ENCODE assay signal across 9 cellular contexts in genomic region chr12:2958432-2959193, GRCh38. TPM values are rescaled to one million over a fixed set of nuclear protein-coding genes. Genes with fewer than 3 reads are reported as not detected.
DNase-seq lines count a peak whose midpoint lies in the region; ATAC-seq lines count a peak whose summit lies in the region.
"Had no signal": no experiment of that assay in that cellular context is flagged by ENCODE, and none has a peak within 500 bp of the region (broad histone marks: within the 10 kb centered on the region; RNA-seq: fewer than 3 reads in every experiment).

No MANE protein-coding gene starts in this region.

- no peaks in the 10 kb centered on the region for H3K9me3 Mint-ChIP-seq in activated CD4-positive, alpha-beta T cell treated with anti-CD3 and anti-CD28 coated beads, Interleukin-2, amount 10 ng/mL, durations not matched to agents 24 days and 14 days
- H3K9me3 Mint-ChIP-seq in activated T-helper 1 cell treated with anti-CD3 and anti-CD28 coated beads, Interleukin-12 subunit alpha, Interleukin-12 subunit beta, Interleukin-2, Interleukin-4 antibody, amounts not matched to agents 30 ng/mL and 10 ng/mL and 1 ng/mL, durations not matched to agents 14 hours and 24 hours and 36 hours: no peaks in the 10 kb centered on the region

- ATAC-seq in left cardiac atrium (peak; percentile 68 to 85), HG03095 (IDR thresholded peaks at IDR 0.05; ENCODE audit: unreplicated experiment) (no peak)

- peaks cover 57% of the 10 kb centered on the region for H3K27me3 Mint-ChIP-seq in activated CD4-positive, alpha-beta T cell treated with anti-CD3 and anti-CD28 coated beads, Interleukin-2, amount 10 ng/mL, durations not matched to agents 24 days and 14 days
- H3K27me3 Mint-ChIP-seq in activated T-helper 1 cell treated with anti-CD3 and anti-CD28 coated beads, Interleukin-12 subunit alpha, Interleukin-12 subunit beta, Interleukin-2, Interleukin-4 antibody, amounts not matched to agents 30 ng/mL and 10 ng/mL and 1 ng/mL, durations not matched to agents 14 hours and 24 hours and 36 hours (ENCODE audit: insufficient read depth): peaks cover 61% of the 10 kb centered on the region

- no peak for DNase-seq in activated CD4-positive, alpha-beta T cell treated with anti-CD3 and anti-CD28 coated beads, Interleukin-2, amount 10 ng/mL, durations not matched to agents 24 days and 14 days
- DNase-seq in activated CD4-positive, alpha-beta T cell treated with anti-CD3 and anti-CD28 coated beads for 1 hour: no peak
- DNase-seq in NCI-H1930 (lab: John Stamatoyannopoulos, UW) (peak; percentile 51 to 66), left cardiac atrium (peak; percentile 81), retina (peak; percentile 68), middle frontal gyrus (ENCODE audit: extremely low spot score, low spot score) (no peak)
- no peak for DNase-seq in activated T-helper 1 cell treated with anti-CD3 and anti-CD28 coated beads, Interleukin-12 subunit alpha, Interleukin-12 subunit beta, Interleukin-2, Interleukin-4 antibody, amounts not matched to agents 30 ng/mL and 10 ng/mL and 1 ng/mL, durations not matched to agents 14 hours and 24 hours and 36 hours (ENCODE audit: low spot score)

- H3K27ac Mint-ChIP-seq in activated CD4-positive, alpha-beta T cell treated with anti-CD3 and anti-CD28 coated beads, Interleukin-2, amount 10 ng/mL, durations not matched to agents 24 days and 14 days: peak overlapping the region; percentile 85
- peak overlapping the region; percentile 89 for H3K27ac Mint-ChIP-seq in activated T-helper 1 cell treated with anti-CD3 and anti-CD28 coated beads, Interleukin-12 subunit alpha, Interleukin-12 subunit beta, Interleukin-2, Interleukin-4 antibody, amounts not matched to agents 30 ng/mL and 10 ng/mL and 1 ng/mL, durations not matched to agents 14 hours and 24 hours and 36 hours

- peaks cover 13% of the 10 kb centered on the region for H3K4me1 Mint-ChIP-seq in activated CD4-positive, alpha-beta T cell treated with anti-CD3 and anti-CD28 coated beads, Interleukin-2, amount 10 ng/mL, durations not matched to agents 24 days and 14 days
- H3K4me1 Mint-ChIP-seq in activated T-helper 1 cell treated with anti-CD3 and anti-CD28 coated beads, Interleukin-12 subunit alpha, Interleukin-12 subunit beta, Interleukin-2, Interleukin-4 antibody, amounts not matched to agents 30 ng/mL and 10 ng/mL and 1 ng/mL, durations not matched to agents 14 hours and 24 hours and 36 hours (ENCODE audit: low read depth): peaks cover 18% of the 10 kb centered on the region

- peaks cover 1% of the 10 kb centered on the region for H3K36me3 Mint-ChIP-seq in activated CD4-positive, alpha-beta T cell treated with anti-CD3 and anti-CD28 coated beads, Interleukin-2, amount 10 ng/mL, durations not matched to agents 24 days and 14 days (ENCODE audit: low read depth)
- peaks cover 1% of the 10 kb centered on the region for H3K36me3 Mint-ChIP-seq in activated T-helper 1 cell treated with anti-CD3 and anti-CD28 coated beads, Interleukin-12 subunit alpha, Interleukin-12 subunit beta, Interleukin-2, Interleukin-4 antibody, amounts not matched to agents 30 ng/mL and 10 ng/mL and 1 ng/mL, durations not matched to agents 14 hours and 24 hours and 36 hours (ENCODE audit: low read depth)

- intact Hi-C loops in activated CD4-positive, alpha-beta T cell treated with anti-CD3 and anti-CD28 coated beads, Interleukin-2, amount 10 ng/mL, durations not matched to agents 24 days and 14 days (cut with micrococcal nuclease): no loop called here
- intact Hi-C loops in activated T-helper 1 cell treated with anti-CD3 and anti-CD28 coated beads, Interleukin-12 subunit alpha, Interleukin-12 subunit beta, Interleukin-2, Interleukin-4 antibody, amounts not matched to agents 30 ng/mL and 10 ng/mL and 1 ng/mL, durations not matched to agents 14 hours and 24 hours and 36 hours (cut with micrococcal nuclease): loop anchor here (10.0 kb wide), 1 partner anchor 86 kb away; no protein-coding TSS in a partner anchor
- intact Hi-C loops in left cardiac atrium (cut with DNase I): no loop called here

- H3K4me3 Mint-ChIP-seq in activated CD4-positive, alpha-beta T cell treated with anti-CD3 and anti-CD28 coated beads, Interleukin-2, amount 10 ng/mL, durations not matched to agents 24 days and 14 days: peak overlapping the region; percentile 86
- H3K4me3 Mint-ChIP-seq in activated T-helper 1 cell treated with anti-CD3 and anti-CD28 coated beads, Interleukin-12 subunit alpha, Interleukin-12 subunit beta, Interleukin-2, Interleukin-4 antibody, amounts not matched to agents 30 ng/mL and 10 ng/mL and 1 ng/mL, durations not matched to agents 14 hours and 24 hours and 36 hours: peak overlapping the region; percentile 92

RNA-seq across cellular contexts. Expression of gene TEAD4, which starts 0.6 kb away (rescaled TPM):
- total RNA-seq in activated CD4-positive, alpha-beta T cell treated with anti-CD3 and anti-CD28 coated beads, Interleukin-2, amount 10 ng/mL, durations not matched to agents 24 days and 14 days: 14.2 and 18.8 TPM in 2 replicates
- total RNA-seq in activated T-helper 1 cell treated with anti-CD3 and anti-CD28 coated beads, Interleukin-12 subunit alpha, Interleukin-12 subunit beta, Interleukin-2, Interleukin-4 antibody, amounts not matched to agents 30 ng/mL and 10 ng/mL and 1 ng/mL, durations not matched to agents 14 hours and 24 hours and 36 hours: 11.5 and 12.1 TPM in 2 replicates
- total RNA-seq in left cardiac atrium: 10 to 100 TPM; 16.9 to 31.2 TPM
- total RNA-seq: mononuclear cell had no signal

Comparison
In these comparisons a context has a peak if more than half of its experiments do, and no peak if none do; other contexts are left out.
1. DNase-seq: peak in NCI-H1930 (2 of 2), left cardiac atrium (single experiment) and retina (single experiment); none in activated CD4-positive, alpha-beta T cell treated with anti-CD3 and anti-CD28 coated beads, Interleukin-2, amount 10 ng/mL, durations not matched to agents 24 days and 14 days (single experiment), activated CD4-positive, alpha-beta T cell treated with anti-CD3 and anti-CD28 coated beads for 1 hour (single experiment), activated T-helper 1 cell treated with anti-CD3 and anti-CD28 coated beads, Interleukin-12 subunit alpha, Interleukin-12 subunit beta, Interleukin-2, Interleukin-4 antibody, amounts not matched to agents 30 ng/mL and 10 ng/mL and 1 ng/mL, durations not matched to agents 14 hours and 24 hours and 36 hours (single experiment) and middle frontal gyrus (single experiment).